ENCODE assay signal across 8 cellular contexts in the genomic region with DNA sequence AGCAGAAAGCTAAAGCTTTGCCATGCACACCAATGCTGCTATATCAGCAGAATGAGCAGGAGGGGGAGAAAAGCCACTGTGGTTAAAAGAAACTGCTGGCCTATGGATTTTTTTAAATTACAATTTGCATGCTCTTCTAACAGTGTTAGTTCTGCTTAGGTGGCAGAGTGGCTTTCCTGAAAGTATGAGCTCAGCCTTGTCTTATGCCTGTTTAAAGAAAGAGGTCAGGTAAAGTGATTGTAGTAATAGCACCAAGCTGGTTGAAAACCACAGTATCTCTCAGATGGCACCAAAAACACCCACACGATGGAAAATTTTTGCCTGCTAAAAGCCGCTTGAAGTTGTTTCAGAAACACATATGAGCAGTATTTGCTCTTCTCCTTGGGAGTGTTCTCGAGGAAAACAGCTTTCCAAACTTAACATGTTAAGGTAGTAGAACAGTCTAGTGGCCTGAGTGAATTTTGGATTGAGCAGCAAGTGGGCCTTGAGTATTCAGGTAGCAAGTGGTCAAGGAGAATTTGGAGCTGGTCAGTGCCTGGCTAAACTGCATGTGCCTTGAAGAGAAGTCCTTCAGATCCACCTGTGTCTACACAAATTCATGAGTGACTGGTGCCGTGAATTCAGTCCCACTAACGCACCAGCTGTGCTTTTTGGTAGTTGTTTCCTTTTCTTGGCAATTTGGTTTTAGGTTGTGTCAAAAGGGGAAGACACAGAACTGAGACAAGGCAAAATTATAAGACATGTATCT. TPM values are rescaled to one million over a fixed set of nuclear protein-coding genes. Genes with fewer than 3 reads are reported as not detected.
A peak's percentile ranks its signal among the peaks of the same experiment; 100 is the strongest.
DNase-seq lines count a peak whose midpoint lies in the region; ATAC-seq and TF ChIP-seq lines count a peak whose summit lies in the region.

No MANE protein-coding gene starts in this region.

- no peak for TF ChIP-seq RAD21 in IMR-90 (IDR thresholded peaks at IDR 0.05; ENCODE audit: low read length)

- no peak overlapping the region for H2BK5ac ChIP-seq in IMR-90 (ENCODE audit: low read depth, low read length, poor library complexity, severe bottlenecking)

- H3K9ac ChIP-seq in IMR-90 (ENCODE audit: low read depth, low read length): no peak overlapping the region

- dilution Hi-C loops in IMR-90 (cut with HindIII; ENCODE audit: low sequenced_read_pairs, unreplicated experiment): no loop called here

- H3K27ac ChIP-seq in IMR-90 (ENCODE audit: insufficient read depth, low read length) (no peak overlapping the region), transverse colon (peak overlapping the region; percentile 8 to 52 (median 35))

- no peak overlapping the region for H2BK20ac ChIP-seq in IMR-90 (ENCODE audit: low read depth, low read length)

- ATAC-seq in GM21423 (IDR thresholded peaks at IDR 0.05; ENCODE audit: unreplicated experiment) (peak; percentile 84), IMR-90 (ENCODE audit: low read depth) (no peak)
- peak; percentile 84 for ATAC-seq in activated naive CD8-positive, alpha-beta T cell treated with anti-CD3 and anti-CD28 coated beads, Interleukin-2, amount 10 ng/mL, durations not matched to agents 7 days and 5 days (ENCODE audit: low read depth)

- H3K4me3 ChIP-seq in GM08714 (ENCODE audit: low read length) (peak overlapping the region; percentile 50; the same call in 1 of the 2 replicates), IMR-90 (ENCODE audit: insufficient read depth, low read depth, low read length) (no peak overlapping the region), transverse colon (no peak overlapping the region)

- H4K8ac ChIP-seq in IMR-90 (ENCODE audit: low read depth in 2 of 2, low read length in 2 of 2): no peak overlapping the region

- H3K4ac ChIP-seq in IMR-90 (ENCODE audit: low read depth, low read length): no peak overlapping the region

- no peak for TF ChIP-seq POLR2A in IMR-90 (IDR thresholded peaks at IDR 0.05; ENCODE audit: low read depth, low read length)
- TF ChIP-seq POLR2A in transverse colon (IDR thresholded peaks at IDR 0.05): no peak

- no peak overlapping the region for H3K23ac ChIP-seq in IMR-90 (ENCODE audit: low read depth, low read length)

- no peaks in the 10 kb centered on the region for H3K27me3 ChIP-seq in IMR-90 (ENCODE audit: control insufficient read depth, insufficient read depth, low read length)
- H3K27me3 ChIP-seq in transverse colon: no peaks in the 10 kb centered on the region

- peaks cover 18% of the 10 kb centered on the region for H3K36me3 Mint-ChIP-seq in activated naive CD8-positive, alpha-beta T cell treated with anti-CD3 and anti-CD28 coated beads, Interleukin-2, amount 10 ng/mL, durations not matched to agents 7 days and 5 days

- peak overlapping the region; percentile 76 for H3K4me3 Mint-ChIP-seq in activated naive CD8-positive, alpha-beta T cell treated with anti-CD3 and anti-CD28 coated beads, Interleukin-2, amount 10 ng/mL, durations not matched to agents 7 days and 5 days

- POLR2A ChIA-PET in IMR-90 (lab: Charles Lee; ENCODE audit: unreplicated experiment): no interaction called here
- POLR2A ChIA-PET in activated naive CD8-positive, alpha-beta T cell treated with anti-CD3 and anti-CD28 coated beads, Interleukin-2, amount 10 ng/mL, durations not matched to agents 7 days and 5 days (lab: Charles Lee): interaction anchor here (0.6 to 13.2 kb wide), 13 partner anchors 8 to 64 kb away, joined by 3 to 211 read pairs (median 6); a partner anchor contains a TSS

- no peaks in the 10 kb centered on the region for H3K79me1 ChIP-seq in IMR-90 (ENCODE audit: low read depth in 1 of 2, low read length in 2 of 2)

- no peak overlapping the region for H2BK120ac ChIP-seq in IMR-90 (ENCODE audit: low read depth, low read length)

- H3K9me3 Mint-ChIP-seq in activated naive CD8-positive, alpha-beta T cell treated with anti-CD3 and anti-CD28 coated beads, Interleukin-2, amount 10 ng/mL, durations not matched to agents 7 days and 5 days: peaks cover 2% of the 10 kb centered on the region

- no peak overlapping the region for H2AK9ac ChIP-seq in IMR-90 (replicated peaks; ENCODE audit: low read depth, low read length, poor library complexity)

- H4K91ac ChIP-seq in IMR-90 (ENCODE audit: insufficient read depth, low read depth, low read length): no peak overlapping the region

- 91% methylated on average over 3 of the region's 5 CpGs; no CpG with 5 or more reads in 1 of the 2 experiments for WGBS in IMR-90 (ENCODE audit: extremely low coverage in 2 of 2, insufficient read length in 1 of 2), 2 experiments
- 65 to 74% methylated on average over 3 to 5 of the region's 5 CpGs for WGBS in transverse colon (ENCODE audit: low coverage in 1 of 2), 2 donors

- TF ChIP-seq EP300 in transverse colon (IDR thresholded peaks at IDR 0.05; ENCODE audit: low read depth): no peak

- no peaks in the 10 kb centered on the region for H3K36me3 ChIP-seq in IMR-90 (ENCODE audit: control insufficient read depth, insufficient read depth, low read length)
- H3K36me3 ChIP-seq in transverse colon: no peaks in the 10 kb centered on the region

- intact Hi-C loops in IMR-90 (cut with micrococcal nuclease): no loop called here
- intact Hi-C loops in transverse colon (cut with DNase I; ENCODE audit: low total_unique reads): no loop called here

- H2AFZ ChIP-seq in IMR-90 (replicated peaks; ENCODE audit: low read length, poor library complexity): no peak overlapping the region

- H3K9me1 ChIP-seq in IMR-90 (ENCODE audit: insufficient read depth, low read length): no peaks in the 10 kb centered on the region

- CTCF ChIA-PET in IMR-90 (lab: Yijun Ruan, JAX): interaction anchor here (1.3 to 2.0 kb wide), 2 partner anchors 9 to 56 kb away, joined by 4 to 5 read pairs; no protein-coding TSS in a partner anchor

- H3K9me3 ChIP-seq in IMR-90 (ENCODE audit: control insufficient read depth, insufficient read depth, low read length) (no peaks in the 10 kb centered on the region), transverse colon (no peaks in the 10 kb centered on the region)

- H3K4me2 ChIP-seq in IMR-90 (ENCODE audit: low read depth, low read length): no peak overlapping the region

- no TSS peak for BruUV-seq in IMR-90 (replicated peaks; lab: Mats Ljungman, UMichigan)

- H3K4me1 ChIP-seq in IMR-90 (ENCODE audit: control insufficient read depth, insufficient read depth, low read length) (peaks cover 2% of the 10 kb centered on the region; the same call in 1 of the 2 replicates), transverse colon (no peaks in the 10 kb centered on the region)

- no peak overlapping the region for H4K5ac ChIP-seq in IMR-90 (ENCODE audit: low read depth, low read length)

- H3K27me3 Mint-ChIP-seq in activated naive CD8-positive, alpha-beta T cell treated with anti-CD3 and anti-CD28 coated beads, Interleukin-2, amount 10 ng/mL, durations not matched to agents 7 days and 5 days: no peaks in the 10 kb centered on the region

- TF ChIP-seq CTCF in IMR-90 (conservative IDR thresholded peaks at IDR 0.05; ENCODE audit: low read depth, low read length): no peak
- no peak for TF ChIP-seq CTCF in transverse colon (IDR thresholded peaks at IDR 0.05)

- H3K18ac ChIP-seq in IMR-90 (ENCODE audit: low read depth, low read length): no peak overlapping the region

- H2AK5ac ChIP-seq in IMR-90 (ENCODE audit: low read depth, low read length): no peak overlapping the region

- H2BK15ac ChIP-seq in IMR-90 (ENCODE audit: low read depth, low read length): no peak overlapping the region

- in situ Hi-C loops in IMR-90 (cut with MboI; ENCODE audit: low sequenced_read_pairs) (no loop called here), transverse colon (cut with MboI; ENCODE audit: low pct_ligation_motif_present in 1 of 4, low pct_unique_long_range_greater_than_20kb in 1 of 4, low sequenced_read_pairs in 3 of 4) (loop anchor here in 2 of 4 donors (10.0 to 25.0 kb wide), 2 partner anchors 72 to 254 kb away; a partner anchor contains a TSS)

- peak overlapping the region; percentile 93 for H3K27ac Mint-ChIP-seq in activated naive CD8-positive, alpha-beta T cell treated with anti-CD3 and anti-CD28 coated beads, Interleukin-2, amount 10 ng/mL, durations not matched to agents 7 days and 5 days

- H3K14ac ChIP-seq in IMR-90 (replicated peaks; ENCODE audit: low read depth, low read length): 0 out of 2 replicates have a peak overlapping the region, but pooled peaks have one; percentile 22

- no peak overlapping the region for H3K56ac ChIP-seq in IMR-90 (ENCODE audit: extremely low read depth, insufficient read depth, low read length)

- H3K4me1 Mint-ChIP-seq in activated naive CD8-positive, alpha-beta T cell treated with anti-CD3 and anti-CD28 coated beads, Interleukin-2, amount 10 ng/mL, durations not matched to agents 7 days and 5 days: peaks cover 30% of the 10 kb centered on the region

- DNase-seq in IMR-90: no peak
- DNase-seq in activated naive CD8-positive, alpha-beta T cell treated with anti-CD3 and anti-CD28 coated beads, Interleukin-2, amount 10 ng/mL, durations not matched to agents 7 days and 5 days: no peak
- DNase-seq in transverse colon: no peak
- DNase-seq in NCI-H1436 (lab: John Stamatoyannopoulos, UW): no peak
- no peak for DNase-seq in hypothalamus (lab: John Stamatoyannopoulos, UW)
- no peak for DNase-seq in AG08396 (ENCODE audit: low spot score)

- no peaks in the 10 kb centered on the region for H4K20me1 ChIP-seq in IMR-90 (ENCODE audit: insufficient read depth, low read length)

TF ChIP-seq in IMR-90, 13 proteins besides CTCF, POLR2A, EP300 and RAD21:
- TF ChIP-seq CHD1 (IDR thresholded peaks at IDR 0.05; ENCODE audit: low read depth, low read length) (no peak), MAFK (IDR thresholded peaks at IDR 0.05; ENCODE audit: low read depth, low read length) (peak; percentile 39), RFX5 (IDR thresholded peaks at IDR 0.05; ENCODE audit: low read depth, low read length) (no peak)

RNA-seq across cellular contexts. Expression of a gene that starts 19.6 kb away (rescaled TPM):
- total RNA-seq in IMR-90 (2012; rRNA removed) (106 and 115 TPM in 2 replicates), transverse colon (100 to 1,000 TPM in 3 of 4 donors, 10 to 100 TPM in 1; 24.7 to 140 (median 113) TPM)
- polyA plus RNA-seq in IMR-90 (2012; rRNA removed): 121 and 126 TPM in 2 replicates
- 41.8 and 55.5 TPM in 2 replicates for polyA plus RNA-seq in IMR-90 (2012; cell fraction: cytosol; rRNA removed)
- polyA plus RNA-seq in IMR-90 (2012; cell fraction: nucleus; rRNA removed; ENCODE audit: low replicate concordance): 11.4 and 58.7 TPM in 2 replicates
- total RNA-seq in activated naive CD8-positive, alpha-beta T cell treated with anti-CD3 and anti-CD28 coated beads, Interleukin-2, amount 10 ng/mL, durations not matched to agents 7 days and 5 days: 100 to 1,000 TPM; 166 to 168 TPM

RNA-seq across cellular contexts. Expression of a gene that starts 53.6 kb away (rescaled TPM):
- 12.9 and 31.7 TPM in 2 replicates for total RNA-seq in IMR-90 (2012; rRNA removed)
- polyA plus RNA-seq in IMR-90 (2012; rRNA removed): 1.9 and 2.6 TPM in 2 replicates
- polyA plus RNA-seq in IMR-90 (2012; cell fraction: cytosol; rRNA removed): 0.41 and 4.3 TPM in 2 replicates
- polyA plus RNA-seq in IMR-90 (2012; cell fraction: nucleus; rRNA removed; ENCODE audit: low replicate concordance): 2.5 and 4.6 TPM in 2 replicates
- 100 to 1,000 TPM; 107 to 117 TPM for total RNA-seq in activated naive CD8-positive, alpha-beta T cell treated with anti-CD3 and anti-CD28 coated beads, Interleukin-2, amount 10 ng/mL, durations not matched to agents 7 days and 5 days
- total RNA-seq in transverse colon: 10 to 100 TPM; 17.5 to 91.8 (median 59.1) TPM
